ENCODE assay signal across 22 cellular contexts in the genomic region with DNA sequence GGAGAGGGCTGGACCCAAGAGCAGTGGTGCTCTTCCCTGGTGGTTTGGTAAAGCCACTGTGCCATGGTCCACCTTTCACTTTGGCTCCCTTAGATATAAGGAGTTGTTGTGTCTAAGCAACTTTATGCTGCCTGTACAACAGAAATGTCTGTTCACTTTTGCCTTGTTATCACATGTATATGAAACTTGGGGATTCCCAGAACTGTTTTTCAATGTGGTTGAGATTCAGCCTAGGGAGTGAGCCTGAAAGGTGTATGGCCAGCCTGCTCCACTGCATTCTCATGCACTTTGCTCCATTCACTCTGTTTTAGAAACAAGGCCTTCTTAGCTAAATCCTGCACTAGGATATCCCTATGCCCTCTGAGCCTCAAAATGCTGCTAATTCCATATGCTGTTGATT.
DNase-seq lines count a peak whose midpoint lies in the region; ATAC-seq, FAIRE-seq and TF ChIP-seq lines count a peak whose summit lies in the region.
"Had no signal": no experiment of that assay in that cellular context is flagged by ENCODE, and none has a peak within 500 bp of the region (broad histone marks: within the 10 kb centered on the region; RNA-seq: fewer than 3 reads in every experiment).

No MANE protein-coding gene starts in this region.

- DNase-seq in GM12865 (ENCODE audit: low read depth) = peak; percentile 23
- DNase-seq in epithelial cell of prostate (ENCODE audit: low read depth, low spot score) = no peak
- DNase-seq in NK-92 treated with Interleukin-12 subunit alpha and Interleukin-12 subunit beta, amount 100 ng/mL, for 24 hours (lab: John Stamatoyannopoulos, UW) = no peak
- DNase-seq in NCI-H510A treated with DMSO at 0.1 percent for 48 hours (lab: John Stamatoyannopoulos, UW) = no peak
- DNase-seq in EL = no peak
- no peak for DNase-seq in pancreas
- DNase-seq: activated B cell treated with CpG ODN at 0.5 μM for 24 hours; activated naive CD4-positive, alpha-beta T cell treated with anti-CD3 and anti-CD28 coated beads, Interleukin-2, amount 10 ng/mL, durations not matched to agents 7 days and 5 days; activated T-cell treated with anti-CD3 and anti-CD28 coated beads, Interleukin-2, amount 50 U/mL, for 48 hours; anterior cingulate cortex; CD4-positive, CD25-positive, alpha-beta regulatory T cell; DMS79 treated with DMSO at 0.1 percent for 48 hours; effector memory CD8-positive, alpha-beta T cell; left lung; psoas muscle; stimulated activated CD4-positive, alpha-beta T cell treated with anti-CD3 and anti-CD28 coated beads, Interleukin-4, amount 100 ng/mL, for 24 hours; substantia nigra had no signal

- H3K4me1 ChIP-seq in pancreas = peaks cover 0 to 5% (median 0%) of the 10 kb centered on the region in 3 donors
- H3K4me1 ChIP-seq: psoas muscle had no signal

- H3K36me3 ChIP-seq in pancreas = no peaks in the 10 kb centered on the region
- H3K36me3 ChIP-seq: left lung had no signal

- intact Hi-C loops in pancreas (cut with DNase I) = no loop called here

- H3K27me3 ChIP-seq in pancreas = no peaks in the 10 kb centered on the region
- H3K27me3 ChIP-seq: left lung had no signal

- ATAC-seq in GM19025 (IDR thresholded peaks at IDR 0.05; ENCODE audit: low read depth, unreplicated experiment) (peak; percentile 49), HG02885 (IDR thresholded peaks at IDR 0.05; ENCODE audit: poor library complexity, unreplicated experiment) (peak; percentile 46), pancreas (no peak)
- ATAC-seq: effector memory CD8-positive, alpha-beta T cell; Panc1; psoas muscle had no signal

- H3K4me3 ChIP-seq in GM12865 (ENCODE audit: low read depth, low read length) = no peak overlapping the region
- no peak overlapping the region for H3K4me3 ChIP-seq in pancreas
- H3K4me3 ChIP-seq: left lung, psoas muscle, smooth muscle cell had no signal

- TF ChIP-seq CTCF in GM12865 (IDR thresholded peaks at IDR 0.05; ENCODE audit: insufficient read depth, low read depth, low read length, missing control alignments) (no peak), pancreas (IDR thresholded peaks at IDR 0.05) (no peak)

- H3K9me3 ChIP-seq in pancreas = no peaks in the 10 kb centered on the region
- H3K9me3 ChIP-seq: left lung, psoas muscle had no signal

- H3K27ac ChIP-seq in epithelial cell of prostate (peak overlapping the region; percentile 26), pancreas (no peak overlapping the region)
- H3K27ac ChIP-seq: left lung, psoas muscle had no signal

- no peak for FAIRE-seq in pancreas (lab: Jason Lieb, UNC)
- FAIRE-seq: GM18507 had no signal

Comparison
In these comparisons a context has a peak if more than half of its experiments do, and no peak if none do; other contexts are left out.
1. ATAC-seq: peak in GM19025 (single experiment) and HG02885 (single experiment); none in pancreas (0 of 4).